ENCODE assay signal across 29 cellular contexts in the genomic region with DNA sequence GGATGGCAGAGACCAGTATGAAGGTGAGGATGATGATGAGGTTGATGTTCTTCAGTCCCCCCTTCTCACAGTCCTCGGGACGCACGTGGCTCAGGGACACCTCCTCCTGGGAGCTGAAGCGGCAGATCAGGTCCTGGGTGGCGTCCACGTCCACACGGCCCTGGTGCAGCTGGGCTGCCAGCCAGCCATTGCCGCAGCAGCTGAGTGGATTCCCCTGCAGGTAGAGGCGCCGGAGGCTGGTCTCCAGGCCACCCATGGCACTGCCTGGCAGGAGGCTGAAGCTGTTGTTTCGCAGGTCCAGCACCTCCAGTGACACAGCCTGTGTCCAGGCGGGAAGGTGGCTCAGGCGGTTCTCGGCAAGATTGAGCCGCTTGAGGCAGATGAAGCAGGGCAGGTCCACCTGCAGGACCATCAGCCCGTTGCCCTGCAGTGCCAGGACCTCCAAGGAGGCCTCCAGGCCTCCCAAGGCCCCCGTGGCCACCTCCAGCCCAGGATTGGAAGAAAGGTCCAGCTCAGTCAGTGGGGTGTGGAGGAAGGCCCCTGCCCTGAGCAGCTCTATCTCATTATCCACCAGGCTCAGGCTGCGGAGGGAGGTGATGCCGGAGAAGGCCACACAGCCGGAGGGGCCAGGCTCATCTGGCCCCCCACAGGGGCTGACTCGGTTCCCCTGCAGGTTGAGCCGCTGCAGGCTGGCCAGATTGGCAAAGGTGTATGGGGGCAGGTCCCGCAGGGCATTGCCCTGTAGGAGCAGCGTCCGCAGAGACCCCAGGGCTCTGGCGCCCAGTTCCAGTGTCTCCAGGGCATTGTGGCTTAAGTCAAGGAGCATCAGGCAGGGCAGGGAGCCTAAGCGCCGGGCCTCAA. TPM values are rescaled to one million over a fixed set of nuclear protein-coding genes. Genes with fewer than 3 reads are reported as not detected.
DNase-seq lines count a peak whose midpoint lies in the region; ATAC-seq and TF ChIP-seq lines count a peak whose summit lies in the region.
"Had no signal": no experiment of that assay in that cellular context is flagged by ENCODE, and none has a peak within 500 bp of the region (broad histone marks: within the 10 kb centered on the region; RNA-seq: fewer than 3 reads in every experiment).

No MANE protein-coding gene starts in this region.

- H3K4me1 Mint-ChIP-seq in Caco-2 (ENCODE audit: low read depth, unreplicated experiment): no peaks in the 10 kb centered on the region

- H2BK15ac ChIP-seq in mesenchymal stem cell (ENCODE audit: low read depth, poor library complexity, severe bottlenecking): peak overlapping the region; percentile 2

- H3K4ac ChIP-seq in mesenchymal stem cell (ENCODE audit: low read depth in 1 of 2, low read length in 2 of 2): no peak overlapping the region

- no peak for ATAC-seq in activated CD4-positive, CD25-positive, alpha-beta regulatory T cell treated with anti-CD3 and anti-CD28 coated beads, Interleukin-2, amount 50 U/mL, for 24 hours
- ATAC-seq in HG02610 (IDR thresholded peaks at IDR 0.05; ENCODE audit: unreplicated experiment): no peak
- ATAC-seq: K562, WTC11 had no signal

- no peaks in the 10 kb centered on the region for H3K9me3 ChIP-seq in ascending aorta
- no peaks in the 10 kb centered on the region for H3K9me3 ChIP-seq in mesenchymal stem cell (ENCODE audit: control insufficient read depth, low read length)
- no peaks in the 10 kb centered on the region for H3K9me3 ChIP-seq in suprapubic skin
- H3K9me3 ChIP-seq in Caco-2: no peaks in the 10 kb centered on the region

- H3K4me3 ChIP-seq in ascending aorta: no peak overlapping the region
- H3K4me3 ChIP-seq in mesenchymal stem cell (ENCODE audit: insufficient read depth in 1 of 2, low read depth in 1 of 2, low read length in 2 of 2): no peak overlapping the region
- no peak overlapping the region for H3K4me3 ChIP-seq in suprapubic skin
- H3K4me3 ChIP-seq in Caco-2 (ENCODE audit: low read depth, low read length): no peak overlapping the region
- H3K4me3 ChIP-seq: K562 had no signal

- H3K4me2 ChIP-seq in mesenchymal stem cell (ENCODE audit: low read length, poor library complexity, severe bottlenecking): no peak overlapping the region

- TF ChIP-seq POLR2A in suprapubic skin (IDR thresholded peaks at IDR 0.05): no peak

- peak; percentile 16 for DNase-seq in activated CD4-positive, CD25-positive, alpha-beta regulatory T cell treated with anti-CD3 and anti-CD28 coated beads, Interleukin-2, amount 50 U/mL, for 72 hours
- DNase-seq in ascending aorta (ENCODE audit: low spot score in 2 of 2) (no peak), mesenchymal stem cell (no peak), suprapubic skin (ENCODE audit: low spot score in 2 of 2) (peak; percentile 38 to 55), KBM-7 (no peak), Caco-2 (no peak)
- DNase-seq: activated CD4-positive, alpha-beta T cell treated with anti-CD3 and anti-CD28 coated beads, Interleukin-2, amount 50 U/mL, for 48 hours; DMS79; effector CD4-positive, alpha-beta T cell; GF-D8; GOT3; mammary epithelial cell; MM.1S; NCI-H1417 treated with DMSO at 0.1 percent for 48 hours; NCI-H2081 treated with DMSO at 0.1 percent for 48 hours; NCI-H345; NCI-H748 treated with DMSO at 0.1 percent for 48 hours; occipital lobe; SHP77 treated with DMSO at 0.1 percent for 48 hours; stimulated activated CD4-positive, alpha-beta T cell treated with anti-CD3 and anti-CD28 coated beads, Interleukin-4, amount 100 ng/mL, for 24 hours; stimulated activated naive CD4-positive, alpha-beta T cell treated with Interleukin-2 at 50 U/mL for 16 hours; T-helper 9 cell had no signal

- no peak overlapping the region for H2BK12ac ChIP-seq in mesenchymal stem cell (ENCODE audit: low read length in 2 of 2)

- H4K91ac ChIP-seq in mesenchymal stem cell (ENCODE audit: low read length): no peak overlapping the region

- no peak for TF ChIP-seq CTCF in ascending aorta (IDR thresholded peaks at IDR 0.05)
- TF ChIP-seq CTCF in suprapubic skin (IDR thresholded peaks at IDR 0.05): no peak
- TF ChIP-seq CTCF in Caco-2 (IDR thresholded peaks at IDR 0.05; ENCODE audit: insufficient read depth in 1 of 2, low read depth in 1 of 2, low read length in 1 of 2, severe bottlenecking in 1 of 2, unreplicated experiment in 1 of 2): no peak

- H3K27me3 Mint-ChIP-seq in Caco-2 (ENCODE audit: insufficient read depth, unreplicated experiment): no peaks in the 10 kb centered on the region

- no peak overlapping the region for H4K8ac ChIP-seq in mesenchymal stem cell (ENCODE audit: low read length)

- peaks cover 33 to 71% of the 10 kb centered on the region in 2 donors for H3K36me3 ChIP-seq in ascending aorta
- H3K36me3 ChIP-seq in mesenchymal stem cell (ENCODE audit: control insufficient read depth in 1 of 2, insufficient read depth in 2 of 2, low read depth in 1 of 2, low read length in 2 of 2): peaks cover 62 to 92% of the 10 kb centered on the region in 2 experiments
- H3K36me3 ChIP-seq in suprapubic skin: peaks cover 37% of the 10 kb centered on the region
- no peaks in the 10 kb centered on the region for H3K36me3 ChIP-seq in Caco-2 (ENCODE audit: control insufficient read depth, insufficient read depth, low read length)

- H3K9me3 Mint-ChIP-seq in Caco-2 (ENCODE audit: unreplicated experiment): no peaks in the 10 kb centered on the region
- H3K9me3 Mint-ChIP-seq: WTC11 had no signal

- H2AK5ac ChIP-seq in mesenchymal stem cell (ENCODE audit: low read length, severe bottlenecking): no peak overlapping the region

- CTCF ChIA-PET in Caco-2 (lab: Charles Lee): no interaction called here

- no peaks in the 10 kb centered on the region for H3K36me3 Mint-ChIP-seq in Caco-2 (ENCODE audit: insufficient read depth, unreplicated experiment)
- H3K36me3 Mint-ChIP-seq: brain, WTC11 had no signal

- H3K27ac Mint-ChIP-seq in Caco-2 (ENCODE audit: unreplicated experiment): no peak overlapping the region
- H3K27ac Mint-ChIP-seq: brain, WTC11 had no signal

- no peak overlapping the region for H2BK5ac ChIP-seq in mesenchymal stem cell (ENCODE audit: low read depth, low read length, poor library complexity, severe bottlenecking)

- no peak overlapping the region for H3K23ac ChIP-seq in mesenchymal stem cell (ENCODE audit: low read length in 2 of 2)

- WGBS in mesenchymal stem cell: 95% methylated on average over 28 of the region's 28 CpGs
- WGBS in suprapubic skin: 91% methylated on average over 14 of the region's 28 CpGs

- TF ChIP-seq EP300 in suprapubic skin (IDR thresholded peaks at IDR 0.05): no peak

- no peaks in the 10 kb centered on the region for H3K27me3 ChIP-seq in ascending aorta
- H3K27me3 ChIP-seq in mesenchymal stem cell (ENCODE audit: control insufficient read depth in 1 of 2, insufficient read depth in 1 of 2, low read length in 2 of 2): peaks cover 0 to 3% of the 10 kb centered on the region in 2 experiments
- no peaks in the 10 kb centered on the region for H3K27me3 ChIP-seq in suprapubic skin
- no peaks in the 10 kb centered on the region for H3K27me3 ChIP-seq in Caco-2 (replicated peaks; ENCODE audit: control insufficient read depth, insufficient read depth, low read length)

- no peaks in the 10 kb centered on the region for H3K79me1 ChIP-seq in mesenchymal stem cell (replicated peaks; ENCODE audit: low read length, poor library complexity, severe bottlenecking)

- POLR2A ChIA-PET in Caco-2 (lab: Charles Lee): no interaction called here

- H3K18ac ChIP-seq in mesenchymal stem cell (ENCODE audit: low read depth in 1 of 2, low read length in 2 of 2): no peak overlapping the region

- no TSS peak for BruUV-seq in Caco-2 (replicated peaks; lab: Mats Ljungman, UMichigan)

- H2AFZ ChIP-seq in mesenchymal stem cell (ENCODE audit: low read depth, low read length): no peak overlapping the region

- H3K27ac ChIP-seq in ascending aorta (peak overlapping the region; percentile 9 to 52), mesenchymal stem cell (ENCODE audit: low read length, poor library complexity, severe bottlenecking) (no peak overlapping the region), suprapubic skin (no peak overlapping the region)

- no peak overlapping the region for H3K4me3 Mint-ChIP-seq in Caco-2 (ENCODE audit: unreplicated experiment)
- H3K4me3 Mint-ChIP-seq: brain, WTC11 had no signal

- H2BK120ac ChIP-seq in mesenchymal stem cell (ENCODE audit: low read depth, low read length): no peak overlapping the region

- intact Hi-C loops in ascending aorta (cut with DNase I): no loop called here
- intact Hi-C loops in Caco-2 (cut with micrococcal nuclease; ENCODE audit: unreplicated experiment): no loop called here

- no peak overlapping the region for H3K9ac ChIP-seq in mesenchymal stem cell (ENCODE audit: low read length)

- peaks cover 13 to 31% of the 10 kb centered on the region in 2 donors for H3K4me1 ChIP-seq in ascending aorta
- H3K4me1 ChIP-seq in mesenchymal stem cell (ENCODE audit: control insufficient read depth, insufficient read depth, low read depth, low read length): peaks cover 7% of the 10 kb centered on the region
- H3K4me1 ChIP-seq in suprapubic skin: peaks cover 23% of the 10 kb centered on the region
- H3K4me1 ChIP-seq in Caco-2: no peaks in the 10 kb centered on the region

- in situ Hi-C loops in KBM-7 (cut with MboI; ENCODE audit: low pct_unique_long_range_greater_than_20kb, low sequenced_read_pairs): no loop called here

- H3K14ac ChIP-seq in mesenchymal stem cell (ENCODE audit: low read length in 2 of 2): no peak overlapping the region

RNA-seq across cellular contexts. Expression of a gene that starts 10.6 kb away (rescaled TPM):
- 280 TPM for total RNA-seq in ascending aorta
- 35.9 TPM for polyA plus RNA-seq in mesenchymal stem cell (2013, experiment 1 of 2)
- polyA plus RNA-seq in mesenchymal stem cell (2013, experiment 2 of 2): 36.0 TPM
- total RNA-seq in suprapubic skin: 10 to 100 TPM; 10.4 to 23.2 (median 17.5) TPM
- total RNA-seq in Caco-2 (2022): 0.27 and 0.84 TPM in 2 replicates
- total RNA-seq: A172, HT-29 had no signal
- polyA plus RNA-seq: mammary epithelial cell had no signal

Comparison
In these comparisons a context has a peak if more than half of its experiments do, and no peak if none do; other contexts are left out.
1. DNase-seq: peak in activated CD4-positive, CD25-positive, alpha-beta regulatory T cell treated with anti-CD3 and anti-CD28 coated beads, Interleukin-2, amount 50 U/mL, for 72 hours (single experiment) and suprapubic skin (2 of 2); none in ascending aorta (0 of 2), mesenchymal stem cell (single experiment), KBM-7 (single experiment) and Caco-2 (0 of 2).
2. H3K27ac ChIP-seq: peak in ascending aorta (2 of 2); none in mesenchymal stem cell (single experiment) and suprapubic skin (single experiment).
3. RNA of a gene that starts 10.6 kb away (total RNA-seq): 280 TPM in ascending aorta (single experiment); 10.4 to 23.2 TPM in suprapubic skin and 0.27 to 0.84 TPM in Caco-2; every median in the first group is over 10 times any median in the second.